In the genomic region with DNA sequence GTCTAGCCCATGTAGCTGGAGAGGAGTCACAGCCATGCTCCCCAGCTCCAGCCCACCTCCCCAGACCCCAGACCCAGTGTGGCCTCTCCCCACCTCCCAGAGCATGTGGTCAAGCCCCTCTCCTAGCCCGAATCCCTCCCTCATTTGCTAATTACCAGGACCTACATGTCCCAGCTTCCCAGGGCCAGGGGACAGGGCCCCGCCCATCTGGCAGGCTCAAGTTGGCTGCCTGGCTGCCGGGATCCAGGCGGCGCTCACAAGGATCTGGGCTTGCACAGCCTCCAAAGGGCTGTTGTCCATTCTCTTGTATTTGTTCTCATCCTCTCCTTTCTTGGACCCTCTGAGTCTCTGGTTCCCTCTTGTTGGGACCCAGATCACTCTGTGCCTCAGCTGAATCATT, we compare ENCODE assay signal across 13 cellular contexts.
"Had no signal": no experiment of that assay in that cellular context is flagged by ENCODE, and none has a peak within 500 bp of the region (broad histone marks: within the 10 kb centered on the region; RNA-seq: fewer than 3 reads in every experiment).

No MANE protein-coding gene starts in this region.

- H3K9me3 ChIP-seq: gastrocnemius medialis, lower lobe of right lung, testis had no signal

- H3K4me3 Mint-ChIP-seq: activated naive CD8-positive, alpha-beta T cell; activated T-cell treated with anti-CD3 and anti-CD28 coated beads, Interleukin-2, amount 50 U/mL, for 24 hours; natural killer cell treated with Interleukin-12 subunit alpha and Interleukin-12 subunit beta and Interleukin-15 and Interleukin-18, amount 100 ng/mL, for 72 hours had no signal

- H3K27me3 ChIP-seq: gastrocnemius medialis, testis had no signal

- H3K36me3 ChIP-seq: gastrocnemius medialis, lower lobe of right lung had no signal

- H3K27ac ChIP-seq: lower lobe of right lung had no signal

- H3K9me3 Mint-ChIP-seq: activated T-cell treated with anti-CD3 and anti-CD28 coated beads, Interleukin-2, amount 50 U/mL, for 24 hours; natural killer cell treated with Interleukin-12 subunit alpha and Interleukin-12 subunit beta and Interleukin-15 and Interleukin-18, amount 100 ng/mL, for 72 hours had no signal

- H3K27ac Mint-ChIP-seq: activated naive CD8-positive, alpha-beta T cell; activated T-cell treated with anti-CD3 and anti-CD28 coated beads, Interleukin-2, amount 50 U/mL, for 24 hours; natural killer cell treated with Interleukin-12 subunit alpha and Interleukin-12 subunit beta and Interleukin-15 and Interleukin-18, amount 100 ng/mL, for 72 hours had no signal

- H3K36me3 Mint-ChIP-seq: activated naive CD8-positive, alpha-beta T cell; natural killer cell treated with Interleukin-12 subunit alpha and Interleukin-12 subunit beta and Interleukin-15 and Interleukin-18, amount 100 ng/mL, for 72 hours had no signal

- DNase-seq: activated CD4-positive, alpha-beta T cell treated with anti-CD3 and anti-CD28 coated beads, Interleukin-2, amount 50 U/mL, for 4 hours; activated CD4-positive, CD25-positive, alpha-beta regulatory T cell treated with anti-CD3 and anti-CD28 coated beads, Interleukin-2, amount 50 U/mL, for 72 hours; activated effector memory CD4-positive, alpha-beta T cell treated with Interleukin-2 at 50 U/mL for 16 hours; activated T-cell treated with anti-CD3 and anti-CD28 coated beads, Interleukin-2, amount 50 U/mL, for 24 hours; effector CD4-positive, alpha-beta T cell; gastrocnemius medialis; lower lobe of right lung; stimulated activated CD4-positive, alpha-beta T cell treated with anti-CD3 and anti-CD28 coated beads, Interleukin-2, amount 100 ng/mL, for 48 hours; stimulated activated naive CD4-positive, alpha-beta T cell treated with Interleukin-2 at 50 U/mL for 16 hours; T-helper 2 cell; testis had no signal

- H3K27me3 Mint-ChIP-seq: activated naive CD8-positive, alpha-beta T cell; activated T-cell treated with anti-CD3 and anti-CD28 coated beads, Interleukin-2, amount 50 U/mL, for 24 hours; natural killer cell treated with Interleukin-12 subunit alpha and Interleukin-12 subunit beta and Interleukin-15 and Interleukin-18, amount 100 ng/mL, for 72 hours had no signal

- H3K4me3 ChIP-seq: gastrocnemius medialis, lower lobe of right lung, testis had no signal
